ENCODE assay signal across 8 cellular contexts in genomic region chr20:62900052-62900691, GRCh38. TPM values are rescaled to one million over a fixed set of nuclear protein-coding genes. Genes with fewer than 3 reads are reported as not detected.
DNase-seq lines count a peak whose midpoint lies in the region; ATAC-seq, FAIRE-seq and TF ChIP-seq lines count a peak whose summit lies in the region.

No MANE protein-coding gene starts in this region.

- POLR2A ChIA-PET in activated B cell treated with CpG ODN at 0.5 μM for 24 hours (lab: Charles Lee): interaction anchor here (0.9 to 1.4 kb wide), 3 partner anchors 38 to 72 kb away, joined by 3 read pairs; partner anchors contain the start of gene TCFL5

- peak; percentile 95 for TF ChIP-seq CTCF in GM13976 (IDR thresholded peaks at IDR 0.05; ENCODE audit: borderline replicate concordance, control extremely low read depth, extremely low read depth, insufficient read depth, missing control alignments)
- TF ChIP-seq CTCF in activated B cell treated with CpG ODN at 0.5 μM for 24 hours (IDR thresholded peaks at IDR 0.05): peak; percentile 81
- peak; percentile 93 for TF ChIP-seq CTCF in bronchial epithelial cell (IDR thresholded peaks at IDR 0.05; ENCODE audit: insufficient read depth, low read length, severe bottlenecking)

- H3K36me3 Mint-ChIP-seq in activated B cell treated with CpG ODN at 0.5 μM for 24 hours (ENCODE audit: low read depth): peaks cover 53% of the 10 kb centered on the region

- CTCF ChIA-PET in activated B cell treated with CpG ODN at 0.5 μM for 24 hours (lab: Charles Lee): interaction anchor here (0.7 to 4.3 kb wide), 9 partner anchors 9 to 109 kb away, joined by 3 to 26 read pairs (median 4); no protein-coding TSS in a partner anchor

- H3K4me3 ChIP-seq in bronchial epithelial cell (ENCODE audit: low read depth, low read length): no peak overlapping the region

- H3K36me3 ChIP-seq in bronchial epithelial cell (ENCODE audit: control insufficient read depth, insufficient read depth, low read length): peaks cover 20% of the 10 kb centered on the region

- DNase-seq in GM13976 (ENCODE audit: low spot score) (peak; percentile 92), NCI-H2171 treated with DMSO at 0.1 percent for 48 hours (lab: John Stamatoyannopoulos, UW) (peak; percentile 86), activated B cell treated with CpG ODN at 0.5 μM for 24 hours (peak; percentile 55), bronchial epithelial cell (ENCODE audit: low read depth) (peak; percentile 64), islet precursor cell (peak; percentile 92)
- DNase-seq in stimulated activated CD4-positive, alpha-beta T cell treated with anti-CD3 and anti-CD28 coated beads, Interleukin-12 subunit alpha, Interleukin-12 subunit beta, amount 100 ng/mL, for 48 hours (ENCODE audit: low read depth in 2 of 3, low spot score in 1 of 3): peak; percentile 66

- peaks cover 25% of the 10 kb centered on the region for H3K4me1 Mint-ChIP-seq in activated B cell treated with CpG ODN at 0.5 μM for 24 hours

- H3K27me3 Mint-ChIP-seq in activated B cell treated with CpG ODN at 0.5 μM for 24 hours: no peaks in the 10 kb centered on the region

- H3K27me3 ChIP-seq in bronchial epithelial cell (ENCODE audit: control insufficient read depth, insufficient read depth, low read length): no peaks in the 10 kb centered on the region

- H3K27ac Mint-ChIP-seq in activated B cell treated with CpG ODN at 0.5 μM for 24 hours: peak overlapping the region; percentile 35

- ATAC-seq in HG02970 (IDR thresholded peaks at IDR 0.05; ENCODE audit: low FRiP score, unreplicated experiment) (peak; percentile 70), activated B cell treated with CpG ODN at 0.5 μM for 24 hours (ENCODE audit: low read depth) (peak; percentile 98), HG03571 (IDR thresholded peaks at IDR 0.05; ENCODE audit: unreplicated experiment) (no peak)

- FAIRE-seq in bronchial epithelial cell (lab: Jason Lieb, UNC): no peak

- intact Hi-C loops in activated B cell treated with CpG ODN at 0.5 μM for 24 hours (cut with micrococcal nuclease): loop anchor here (1.0 kb wide), 5 partner anchors 21 to 109 kb away; partner anchors contain the start of gene DIDO1

- H3K4me3 Mint-ChIP-seq in activated B cell treated with CpG ODN at 0.5 μM for 24 hours: peak overlapping the region; percentile 46

- no peaks in the 10 kb centered on the region for H3K9me3 Mint-ChIP-seq in activated B cell treated with CpG ODN at 0.5 μM for 24 hours

- in situ Hi-C loops in GM13976 (cut with MboI; ENCODE audit: low sequenced_read_pairs, unreplicated experiment): no loop called here

RNA-seq across cellular contexts. Expression of gene DIDO1, which starts 26.1 kb away (rescaled TPM):
- 79.2 and 89.1 TPM in 2 replicates for total RNA-seq in activated B cell treated with CpG ODN at 0.5 μM for 24 hours
- 26.9 and 31.6 TPM in 2 replicates for total RNA-seq in bronchial epithelial cell

RNA-seq across cellular contexts. Expression of gene GID8, which starts 37.8 kb away (rescaled TPM):
- total RNA-seq in activated B cell treated with CpG ODN at 0.5 μM for 24 hours (40.9 and 43.1 TPM in 2 replicates), bronchial epithelial cell (69.2 and 71.2 TPM in 2 replicates)

RNA-seq across cellular contexts. Expression of gene TCFL5, which starts 38.5 kb away (rescaled TPM):
- total RNA-seq in activated B cell treated with CpG ODN at 0.5 μM for 24 hours: 54.5 and 55.6 TPM in 2 replicates
- 13.2 and 14.5 TPM in 2 replicates for total RNA-seq in bronchial epithelial cell

RNA-seq across cellular contexts. Expression of gene SLC17A9, which starts 52.3 kb away (rescaled TPM):
- total RNA-seq in activated B cell treated with CpG ODN at 0.5 μM for 24 hours (45.0 and 47.6 TPM in 2 replicates), bronchial epithelial cell (0.13 and 0.53 TPM in 2 replicates)
